28 cellular contexts compared by ENCODE assay signal in genomic region chr12:31641509-31642090, GRCh38.
"Had no signal": no experiment of that assay in that cellular context is flagged by ENCODE, and none has a peak within 500 bp of the region (broad histone marks: within the 10 kb centered on the region; RNA-seq: fewer than 3 reads in every experiment).

No MANE protein-coding gene starts in this region.

- H3K4me3 Mint-ChIP-seq: immature natural killer cell; naive B cell; natural killer cell; stimulated activated effector memory CD8-positive, alpha-beta T cell treated with anti-CD3 and anti-CD28 coated beads, Interleukin-12 subunit alpha, Interleukin-12 subunit beta, amount 100 ng/mL, for 72 hours; stimulated activated naive CD8-positive, alpha-beta T cell treated with anti-CD3 and anti-CD28 coated beads, Interleukin-15, Interleukin-2, amounts not matched to agents 100 ng/mL and 50 ng/mL, for 24 hours had no signal

- DNase-seq: hypothalamus; immature natural killer cell; kidney; left colon; left lung; lower lobe of right lung; mammary epithelial cell; mesenchymal stem cell; naive B cell; natural killer cell; posterior cingulate gyrus; retina; right cardiac atrium; sigmoid colon; small intestine; spleen; stimulated activated CD4-positive, alpha-beta T cell treated with anti-CD3 and anti-CD28 coated beads, Interleukin-4, amount 100 ng/mL, for 24 hours; stimulated activated naive CD4-positive, alpha-beta T cell; tibial artery; trophoblast cell; upper lobe of right lung had no signal

- H3K4me1 ChIP-seq: prostate gland, sigmoid colon, suprapubic skin, tibial artery, upper lobe of right lung had no signal

- H3K27me3 Mint-ChIP-seq: naive B cell; stimulated activated naive CD8-positive, alpha-beta T cell treated with anti-CD3 and anti-CD28 coated beads, Interleukin-15, Interleukin-2, amounts not matched to agents 100 ng/mL and 50 ng/mL, for 24 hours had no signal

- H3K27ac ChIP-seq: left lung, lower lobe of right lung, prostate gland, sigmoid colon, spleen, suprapubic skin, thoracic aorta, tibial artery, upper lobe of right lung had no signal

- H3K9me3 Mint-ChIP-seq: immature natural killer cell; naive B cell; natural killer cell; stimulated activated effector memory CD8-positive, alpha-beta T cell treated with anti-CD3 and anti-CD28 coated beads, Interleukin-12 subunit alpha, Interleukin-12 subunit beta, amount 100 ng/mL, for 72 hours; stimulated activated naive CD8-positive, alpha-beta T cell treated with anti-CD3 and anti-CD28 coated beads, Interleukin-15, Interleukin-2, amounts not matched to agents 100 ng/mL and 50 ng/mL, for 24 hours had no signal

- H3K36me3 ChIP-seq: left lung, lower lobe of right lung, prostate gland, sigmoid colon, spleen, suprapubic skin, thoracic aorta, tibial artery, upper lobe of right lung had no signal

- ATAC-seq: left colon; left lung; lower lobe of right lung; natural killer cell; right cardiac atrium; stimulated activated effector memory CD8-positive, alpha-beta T cell treated with anti-CD3 and anti-CD28 coated beads, Interleukin-12 subunit alpha, Interleukin-12 subunit beta, amount 100 ng/mL, for 72 hours; upper lobe of right lung had no signal

- H3K27ac Mint-ChIP-seq: immature natural killer cell; naive B cell; natural killer cell; stimulated activated effector memory CD8-positive, alpha-beta T cell treated with anti-CD3 and anti-CD28 coated beads, Interleukin-12 subunit alpha, Interleukin-12 subunit beta, amount 100 ng/mL, for 72 hours; stimulated activated naive CD8-positive, alpha-beta T cell treated with anti-CD3 and anti-CD28 coated beads, Interleukin-15, Interleukin-2, amounts not matched to agents 100 ng/mL and 50 ng/mL, for 24 hours had no signal

- H3K27me3 ChIP-seq: left lung, sigmoid colon, spleen, suprapubic skin, tibial artery, upper lobe of right lung had no signal

- H3K9me3 ChIP-seq: left lung, lower lobe of right lung, prostate gland, sigmoid colon, spleen, suprapubic skin, thoracic aorta, tibial artery, upper lobe of right lung had no signal

- FAIRE-seq: islet of Langerhans, kidney, small intestine, urothelium cell line had no signal

- H3K4me3 ChIP-seq: left lung, lower lobe of right lung, prostate gland, sigmoid colon, spleen, suprapubic skin, thoracic aorta, tibial artery, upper lobe of right lung had no signal

- H3K36me3 Mint-ChIP-seq: immature natural killer cell; naive B cell; natural killer cell; stimulated activated effector memory CD8-positive, alpha-beta T cell treated with anti-CD3 and anti-CD28 coated beads, Interleukin-12 subunit alpha, Interleukin-12 subunit beta, amount 100 ng/mL, for 72 hours had no signal
